In the genomic region with DNA sequence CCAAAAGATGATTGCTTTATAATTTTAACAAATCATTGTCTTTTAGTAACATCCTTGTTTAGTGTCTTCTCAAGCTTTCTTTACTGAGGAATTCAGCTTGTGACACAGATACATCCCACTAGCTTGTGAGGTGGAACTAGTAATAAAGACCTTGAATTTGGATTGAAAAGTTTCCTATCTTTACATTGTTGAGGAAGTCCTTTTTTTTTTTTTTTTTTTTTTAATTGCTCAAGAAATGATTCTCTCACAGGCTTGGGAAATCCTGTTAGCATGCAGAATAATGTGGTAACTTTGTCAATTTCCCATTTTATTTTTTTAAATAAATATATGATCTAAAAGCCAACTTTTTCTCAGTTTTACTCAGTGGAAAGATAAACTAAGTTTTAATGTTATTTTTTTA, we compare ENCODE assay signal across 26 cellular contexts. TPM values are rescaled to one million over a fixed set of nuclear protein-coding genes. Genes with fewer than 3 reads are reported as not detected.
DNase-seq lines count a peak whose midpoint lies in the region; ATAC-seq, FAIRE-seq and TF ChIP-seq lines count a peak whose summit lies in the region.
"Had no signal": no experiment of that assay in that cellular context is flagged by ENCODE, and none has a peak within 500 bp of the region (broad histone marks: within the 10 kb centered on the region; RNA-seq: fewer than 3 reads in every experiment).

No MANE protein-coding gene starts in this region.

- H3K4me1 Mint-ChIP-seq in activated CD8-positive, alpha-beta T cell treated with anti-CD3 and anti-CD28 coated beads for 36 hours (ENCODE audit: low read depth) = peaks cover 77% of the 10 kb centered on the region
- peaks cover 47% of the 10 kb centered on the region for H3K4me1 Mint-ChIP-seq in activated CD8-positive, alpha-beta T cell treated with anti-CD3 and anti-CD28 coated beads, Interleukin-2, amount 10 ng/mL, durations not matched to agents 7 days and 5 days (ENCODE audit: low read depth)
- H3K4me1 Mint-ChIP-seq: brain had no signal

- intact Hi-C loops in activated CD8-positive, alpha-beta T cell treated with anti-CD3 and anti-CD28 coated beads for 36 hours (cut with micrococcal nuclease) = no loop called here
- intact Hi-C loops in HCT116 (cut with micrococcal nuclease) = no loop called here
- intact Hi-C loops in GM12878 (cut with micrococcal nuclease; ENCODE audit: unreplicated experiment) = loop anchor here (5.0 kb wide), 1 partner anchor 38 kb away; no protein-coding TSS in a partner anchor
- intact Hi-C loops in spleen (cut with DNase I; ENCODE audit: low total_unique reads) = no loop called here

- no peaks in the 10 kb centered on the region for H3K79me2 ChIP-seq in HCT116 (ENCODE audit: insufficient read depth, low read length)
- H3K79me2 ChIP-seq in GM12878 (ENCODE audit: control insufficient read depth, insufficient read depth, low read length) = no peaks in the 10 kb centered on the region

- no peak for TF ChIP-seq EP300 in GM12878 (IDR thresholded peaks at IDR 0.05; ENCODE audit: borderline replicate concordance in 1 of 2, control insufficient read depth in 1 of 2, low read depth in 2 of 2, low read length in 2 of 2)

- H3K27me3 ChIP-seq in HCT116 (ENCODE audit: insufficient read depth, low read length) (no peaks in the 10 kb centered on the region), GM12878 (replicated peaks in 1 of 2; ENCODE audit: control insufficient read depth in 2 of 2, insufficient read depth in 2 of 2, low read length in 1 of 2) (no peaks in the 10 kb centered on the region), spleen (replicated peaks in 1 of 7) (no peaks in the 10 kb centered on the region)
- H3K27me3 ChIP-seq: adrenal gland, pancreas, upper lobe of right lung had no signal

- FAIRE-seq in GM12878 (lab: Jason Lieb, UNC) = no peak
- FAIRE-seq: islet of Langerhans, pancreas had no signal

- H2AFZ ChIP-seq in HCT116 (ENCODE audit: low read depth, low read length, poor library complexity, severe bottlenecking) = no peak overlapping the region
- H2AFZ ChIP-seq in GM12878 (ENCODE audit: control insufficient read depth, low read depth, low read length) = no peak overlapping the region
- H2AFZ ChIP-seq: GM23248 had no signal

- H3K4me1 ChIP-seq in HCT116 (ENCODE audit: control insufficient read depth in 1 of 2, insufficient read depth in 2 of 2, low read length in 2 of 2) (no peaks in the 10 kb centered on the region), GM12878 (ENCODE audit: control insufficient read depth, insufficient read depth, low read length) (no peaks in the 10 kb centered on the region), spleen (peaks cover 9 to 87% (median 46%) of the 10 kb centered on the region in 6 donors)
- H3K4me1 ChIP-seq: adrenal gland, upper lobe of right lung had no signal

- RAD21 ChIA-PET in HCT116 (lab: Charles Lee; ENCODE audit: low non-redundant PET in 1 of 2, low total read pairs in 2 of 2, uncharacterized antibody in 2 of 2, unreplicated experiment in 2 of 2) (no interaction called here), GM12878 (lab: Charles Lee; ENCODE audit: unreplicated experiment) (interaction anchor here (0.6 to 2.1 kb wide), 2 partner anchors 16 to 150 kb away, joined by 3 to 5 read pairs; no protein-coding TSS in a partner anchor)

- H3K27me3 Mint-ChIP-seq in activated CD8-positive, alpha-beta T cell treated with anti-CD3 and anti-CD28 coated beads for 36 hours = no peaks in the 10 kb centered on the region
- no peaks in the 10 kb centered on the region for H3K27me3 Mint-ChIP-seq in activated CD8-positive, alpha-beta T cell treated with anti-CD3 and anti-CD28 coated beads, Interleukin-2, amount 10 ng/mL, durations not matched to agents 7 days and 5 days (ENCODE audit: low read depth)
- H3K27me3 Mint-ChIP-seq: brain had no signal

- H4K20me1 ChIP-seq in HCT116 (ENCODE audit: insufficient read depth) (no peaks in the 10 kb centered on the region), GM12878 (ENCODE audit: control insufficient read depth, insufficient read depth) (no peaks in the 10 kb centered on the region)

- H3K9me3 ChIP-seq in HCT116 (ENCODE audit: control insufficient read depth in 1 of 2, insufficient read depth in 1 of 2, low read depth in 1 of 2, low read length in 2 of 2) (no peaks in the 10 kb centered on the region), GM12878 (replicated peaks; ENCODE audit: control insufficient read depth, insufficient read depth, low read length) (no peaks in the 10 kb centered on the region), spleen (no peaks in the 10 kb centered on the region)
- H3K9me3 ChIP-seq: adrenal gland, pancreas, upper lobe of right lung had no signal

- no peaks in the 10 kb centered on the region for H3K9me3 Mint-ChIP-seq in activated CD8-positive, alpha-beta T cell treated with anti-CD3 and anti-CD28 coated beads for 36 hours
- no peaks in the 10 kb centered on the region for H3K9me3 Mint-ChIP-seq in activated CD8-positive, alpha-beta T cell treated with anti-CD3 and anti-CD28 coated beads, Interleukin-2, amount 10 ng/mL, durations not matched to agents 7 days and 5 days (ENCODE audit: insufficient read depth)
- H3K9me3 Mint-ChIP-seq: brain had no signal

- no peaks in the 10 kb centered on the region for H3K9me2 ChIP-seq in HCT116 (ENCODE audit: insufficient read depth)

- in situ Hi-C loops in GM12878 (cut with MboI) = no loop called here

- H3K27ac Mint-ChIP-seq in activated CD8-positive, alpha-beta T cell treated with anti-CD3 and anti-CD28 coated beads for 36 hours = peak overlapping the region; percentile 78
- no peak overlapping the region for H3K27ac Mint-ChIP-seq in activated CD8-positive, alpha-beta T cell treated with anti-CD3 and anti-CD28 coated beads, Interleukin-2, amount 10 ng/mL, durations not matched to agents 7 days and 5 days
- H3K27ac Mint-ChIP-seq: brain had no signal

- peaks cover 82% of the 10 kb centered on the region for H3K36me3 Mint-ChIP-seq in activated CD8-positive, alpha-beta T cell treated with anti-CD3 and anti-CD28 coated beads for 36 hours (ENCODE audit: low read depth)
- peaks cover 85% of the 10 kb centered on the region for H3K36me3 Mint-ChIP-seq in activated CD8-positive, alpha-beta T cell treated with anti-CD3 and anti-CD28 coated beads, Interleukin-2, amount 10 ng/mL, durations not matched to agents 7 days and 5 days (ENCODE audit: low read depth)

- H3K4me2 ChIP-seq in HCT116 (ENCODE audit: low read length) (no peak overlapping the region), GM12878 (ENCODE audit: control insufficient read depth, insufficient read depth) (no peak overlapping the region)

- H3K9ac ChIP-seq in HCT116 (ENCODE audit: low read length) = no peak overlapping the region
- H3K9ac ChIP-seq in GM12878 (ENCODE audit: control insufficient read depth, insufficient read depth, low read length) = no peak overlapping the region
- H3K9ac ChIP-seq: GM23248 had no signal

- TF ChIP-seq RAD21 in HCT116 (IDR thresholded peaks at IDR 0.05; ENCODE audit: low read depth) (no peak), GM12878 (IDR thresholded peaks at IDR 0.05; ENCODE audit: insufficient read depth, low read depth, low read length) (no peak)

- no peak for TF ChIP-seq CTCF in activated CD8-positive, alpha-beta T cell treated with anti-CD3 and anti-CD28 coated beads for 36 hours (IDR thresholded peaks at IDR 0.05)
- TF ChIP-seq CTCF in HCT116 (IDR thresholded peaks at IDR 0.05 in 2 of 3, conservative IDR thresholded peaks at IDR 0.05 in 1 of 3; ENCODE audit: borderline replicate concordance in 1 of 3, insufficient read depth in 1 of 3, low read depth in 2 of 3, low read length in 2 of 3) = no peak
- TF ChIP-seq CTCF in GM12878 (IDR thresholded peaks at IDR 0.05 in 2 of 3, conservative IDR thresholded peaks at IDR 0.05 in 1 of 3; ENCODE audit: control insufficient read depth in 2 of 3, extremely low read depth in 1 of 3, insufficient read depth in 1 of 3, low read depth in 3 of 3, low read length in 3 of 3) = no peak
- no peak for TF ChIP-seq CTCF in spleen (IDR thresholded peaks at IDR 0.05 in 8 of 11, conservative IDR thresholded peaks at IDR 0.05 in 3 of 11)

- ATAC-seq in activated CD8-positive, alpha-beta T cell treated with anti-CD3 and anti-CD28 coated beads for 36 hours = no peak
- ATAC-seq in activated CD8-positive, alpha-beta T cell treated with anti-CD3 and anti-CD28 coated beads, Interleukin-2, amount 10 ng/mL, durations not matched to agents 7 days and 5 days = no peak
- ATAC-seq in HCT116 (no peak), GM12878 (no peak), HG02610 (IDR thresholded peaks at IDR 0.05; ENCODE audit: unreplicated experiment) (no peak)
- ATAC-seq: pancreas, upper lobe of right lung had no signal

- H3K4me3 ChIP-seq in HCT116 (replicated peaks in 1 of 2; ENCODE audit: low read depth in 1 of 2, low read length in 2 of 2) (no peak overlapping the region), GM12878 (no peak overlapping the region), spleen (no peak overlapping the region)
- H3K4me3 ChIP-seq: adrenal gland, GM23248, pancreas, upper lobe of right lung had no signal

- peaks cover 31 to 40% of the 10 kb centered on the region in 2 experiments; a peak in 2 of 4 replicates for H3K36me3 ChIP-seq in HCT116 (ENCODE audit: control insufficient read depth in 1 of 2, insufficient read depth in 2 of 2, low read length in 2 of 2)
- H3K36me3 ChIP-seq in GM12878 (ENCODE audit: control insufficient read depth in 2 of 2, insufficient read depth in 2 of 2, low read length in 1 of 2) = peaks cover 9 to 44% of the 10 kb centered on the region in 2 experiments
- peaks cover 13 to 98% (median 71%) of the 10 kb centered on the region in 6 donors for H3K36me3 ChIP-seq in spleen

- CTCF ChIA-PET in activated CD8-positive, alpha-beta T cell treated with anti-CD3 and anti-CD28 coated beads for 36 hours (lab: Charles Lee) = no interaction called here
- CTCF ChIA-PET in activated CD8-positive, alpha-beta T cell treated with anti-CD3 and anti-CD28 coated beads, Interleukin-2, amount 10 ng/mL, durations not matched to agents 7 days and 5 days (lab: Charles Lee) = no interaction called here
- CTCF ChIA-PET in HCT116 (lab: Charles Lee) = no interaction called here
- CTCF ChIA-PET in GM12878 (lab: Yijun Ruan, JAX) = interaction anchor here (0.6 to 3.1 kb wide), 5 partner anchors 12 to 185 kb away, joined by 3 to 11 read pairs (median 4); no protein-coding TSS in a partner anchor

- no peak overlapping the region for H3K27ac ChIP-seq in HCT116 (ENCODE audit: low read depth, low read length)
- H3K27ac ChIP-seq in GM12878 (ENCODE audit: control insufficient read depth, insufficient read depth) = no peak overlapping the region
- H3K27ac ChIP-seq in spleen = peak overlapping the region in 6 of 8 donors; percentile 40 to 100 (median 76)
- H3K27ac ChIP-seq: adrenal gland, GM23248, pancreas, upper lobe of right lung had no signal

- POLR2A ChIA-PET in activated CD8-positive, alpha-beta T cell treated with anti-CD3 and anti-CD28 coated beads for 36 hours (lab: Charles Lee) = interaction anchor here (1.4 kb wide), 1 partner anchor 45 kb away, joined by 3 read pairs; the partner anchor contains the start of genes CEPT1 and DRAM2
- POLR2A ChIA-PET in activated CD8-positive, alpha-beta T cell treated with anti-CD3 and anti-CD28 coated beads, Interleukin-2, amount 10 ng/mL, durations not matched to agents 7 days and 5 days (lab: Charles Lee) = interaction anchor here (1.4 kb wide), 2 partner anchors 14 to 17 kb away, joined by 4 to 5 read pairs; no protein-coding TSS in a partner anchor
- POLR2A ChIA-PET in HCT116 (lab: Charles Lee) (no interaction called here), GM12878 (lab: Charles Lee) (interaction anchor here (1.2 to 3.8 kb wide), 4 partner anchors 11 to 30 kb away, joined by 3 to 21 read pairs (median 8); no protein-coding TSS in a partner anchor)

- TF ChIP-seq POLR2A in HCT116 (IDR thresholded peaks at IDR 0.05; ENCODE audit: borderline replicate concordance, extremely low read depth, insufficient read depth, insufficient read length) (no peak), GM12878 (IDR thresholded peaks at IDR 0.05; ENCODE audit: low read depth, low read length) (no peak), spleen (IDR thresholded peaks at IDR 0.05) (no peak)

- BruUV-seq in HCT116 (replicated peaks; lab: Mats Ljungman, UMichigan) = TSS peak; percentile 25
- no TSS peak for BruUV-seq in GM12878 (replicated peaks; lab: Mats Ljungman, UMichigan)

- SMC1A ChIA-PET in GM12878 (lab: Charles Lee; ENCODE audit: uncharacterized antibody, unreplicated experiment) = interaction anchor here (0.6 to 6.5 kb wide), 5 partner anchors 12 to 132 kb away, joined by 3 to 68 read pairs (median 4); partner anchors contain the start of gene DENND2D

- DNase-seq in activated CD8-positive, alpha-beta T cell treated with anti-CD3 and anti-CD28 coated beads for 36 hours = no peak
- DNase-seq in activated CD8-positive, alpha-beta T cell treated with anti-CD3 and anti-CD28 coated beads, Interleukin-2, amount 10 ng/mL, durations not matched to agents 7 days and 5 days = no peak
- DNase-seq in HCT116 (ENCODE audit: low read depth, low spot score) = no peak
- DNase-seq in GM12878 (ENCODE audit: low read depth, low spot score) = no peak
- no peak for DNase-seq in spleen
- DNase-seq in NCI-H748 (lab: John Stamatoyannopoulos, UW; ENCODE audit: unreplicated experiment) = no peak
- DNase-seq in hippocampal formation (lab: John Stamatoyannopoulos, UW) = no peak
- DNase-seq: activated CD4-positive, alpha-beta T cell treated with anti-CD3 and anti-CD28 coated beads, Interleukin-2, amount 50 U/mL, for 4 hours; activated effector memory CD4-positive, alpha-beta T cell treated with anti-CD3 and anti-CD28 coated beads, Interleukin-2, amount 50 U/mL, for 16 hours; adrenal gland; cerebellar nuclear complex; DMS79 treated with DMSO at 0.1 percent for 48 hours; GM23248; Karpas-422; NCI-H1092 treated with DMSO at 0.1 percent for 48 hours; NCI-H1930; NCI-H524 treated with DMSO at 0.1 percent for 48 hours; pancreas; stimulated activated CD4-positive, alpha-beta T cell treated with anti-CD3 and anti-CD28 coated beads, Interleukin-2, amount 100 ng/mL, for 48 hours; SW 1271; upper lobe of right lung had no signal

- no peak overlapping the region for H3K4me3 Mint-ChIP-seq in activated CD8-positive, alpha-beta T cell treated with anti-CD3 and anti-CD28 coated beads for 36 hours
- no peak overlapping the region for H3K4me3 Mint-ChIP-seq in activated CD8-positive, alpha-beta T cell treated with anti-CD3 and anti-CD28 coated beads, Interleukin-2, amount 10 ng/mL, durations not matched to agents 7 days and 5 days
- H3K4me3 Mint-ChIP-seq: brain had no signal

RNA-seq across cellular contexts. Expression of gene DENND2D, which starts 15.8 kb away (rescaled TPM):
- total RNA-seq in activated CD8-positive, alpha-beta T cell treated with anti-CD3 and anti-CD28 coated beads for 36 hours = 100 to 1,000 TPM; 201 to 208 TPM
- total RNA-seq in activated CD8-positive, alpha-beta T cell treated with anti-CD3 and anti-CD28 coated beads, Interleukin-2, amount 10 ng/mL, durations not matched to agents 7 days and 5 days = 100 to 1,000 TPM; 262 to 275 TPM
- 31.9 TPM for total RNA-seq in HCT116 (2021; ENCODE audit: unreplicated experiment)
- polyA plus RNA-seq in HCT116 (2012) = 18.2 and 21.8 TPM in 2 replicates
- total RNA-seq in GM12878 (2013; cell fraction: nucleolus; rRNA removed) = 483 and 497 TPM in 2 replicates
- total RNA-seq in GM12878 (2014; rRNA removed) = 164 and 170 TPM in 2 replicates
- 187 and 196 TPM in 2 replicates for total RNA-seq in GM12878 (2014; rRNA removed; fragmentation: Illumina TruSeq; extraction: Trizol)
- 164 and 166 TPM in 2 replicates for total RNA-seq in GM12878 (2021)
- 73.7 TPM for polyA plus RNA-seq in GM12878 (2011; ENCODE audit: low read depth)
- polyA plus RNA-seq in GM12878 (2011; rRNA removed) = 299 and 375 TPM in 2 replicates
- polyA plus RNA-seq in GM12878 (2011; cell fraction: cytosol; rRNA removed) = 278 and 313 TPM in 2 replicates
- 458 and 613 TPM in 2 replicates for polyA plus RNA-seq in GM12878 (2011; cell fraction: nucleus; rRNA removed)
- polyA plus RNA-seq in GM12878 (2012) = 75.3 and 147 TPM in 2 replicates
- polyA plus RNA-seq in GM12878 (2014; fragmentation: Illumina TruSeq; extraction: Trizol) = 193 and 221 TPM in 2 replicates
- 100 to 1,000 TPM; 149 to 200 TPM for polyA plus RNA-seq in GM12878 (2014; fragmentation: Nextera tagmentation; extraction: Ambion mirVana)
- 149 and 157 TPM in 2 replicates for polyA plus RNA-seq in GM12878 (2014; rRNA removed)
- 100 to 1,000 TPM; 162 to 179 TPM for polyA plus RNA-seq in GM12878 (2016; fragmentation: Nextera tagmentation; extraction: Ambion mirVana)
- 404 and 526 TPM in 2 replicates for polyA minus RNA-seq in GM12878 (2011; rRNA and poly(A)+ RNA removed)
- 128 and 168 TPM in 2 replicates for polyA minus RNA-seq in GM12878 (2011; cell fraction: cytosol; rRNA and poly(A)+ RNA removed)
- polyA minus RNA-seq in GM12878 (2011; cell fraction: nucleus; rRNA and poly(A)+ RNA removed) = 708 and 882 TPM in 2 replicates
- 100 to 1,000 TPM; 127 to 182 (median 153) TPM for total RNA-seq in spleen
- polyA plus RNA-seq in spleen = 100 to 1,000 TPM in 2 of 3 donors, 10 to 100 TPM in 1; 90.3 to 106 (median 101) TPM
- polyA plus RNA-seq: neural cell had no signal

RNA-seq across cellular contexts. Expression of gene CHI3L2, which starts 42.9 kb away (rescaled TPM):
- 10 to 100 TPM in 1 of 2 experiments, 1 to 10 TPM in 1; 9.2 to 10.4 TPM for total RNA-seq in activated CD8-positive, alpha-beta T cell treated with anti-CD3 and anti-CD28 coated beads for 36 hours
- 10 to 100 TPM; 23.8 to 27.0 TPM for total RNA-seq in activated CD8-positive, alpha-beta T cell treated with anti-CD3 and anti-CD28 coated beads, Interleukin-2, amount 10 ng/mL, durations not matched to agents 7 days and 5 days
- total RNA-seq in HCT116 (2021; ENCODE audit: unreplicated experiment) = not detected
- polyA plus RNA-seq in HCT116 (2012) = 0.08 and 0.15 TPM in 2 replicates
- total RNA-seq in GM12878 (2013; cell fraction: nucleolus; rRNA removed) = 87.3 and 102 TPM in 2 replicates
- total RNA-seq in GM12878 (2014; rRNA removed) = 92.1 and 115 TPM in 2 replicates
- 88.8 and 105 TPM in 2 replicates for total RNA-seq in GM12878 (2014; rRNA removed; fragmentation: Illumina TruSeq; extraction: Trizol)
- total RNA-seq in GM12878 (2021) = 72.1 and 95.0 TPM in 2 replicates
- 120 TPM for polyA plus RNA-seq in GM12878 (2011; ENCODE audit: low read depth)
- 508 and 715 TPM in 2 replicates for polyA plus RNA-seq in GM12878 (2011; rRNA removed)
- polyA plus RNA-seq in GM12878 (2011; cell fraction: cytosol; rRNA removed) = 197 and 261 TPM in 2 replicates
- 117 and 171 TPM in 2 replicates for polyA plus RNA-seq in GM12878 (2011; cell fraction: nucleus; rRNA removed)
- 69.1 and 111 TPM in 2 replicates for polyA plus RNA-seq in GM12878 (2012)
- polyA plus RNA-seq in GM12878 (2014; fragmentation: Illumina TruSeq; extraction: Trizol) = 124 and 170 TPM in 2 replicates
- polyA plus RNA-seq in GM12878 (2014; fragmentation: Nextera tagmentation; extraction: Ambion mirVana) = 100 to 1,000 TPM; 151 to 216 TPM
- 73.5 and 105 TPM in 2 replicates for polyA plus RNA-seq in GM12878 (2014; rRNA removed)
- polyA plus RNA-seq in GM12878 (2016; fragmentation: Nextera tagmentation; extraction: Ambion mirVana) = 10 to 100 TPM; 37.1 to 39.3 TPM
- 176 and 187 TPM in 2 replicates for polyA minus RNA-seq in GM12878 (2011; rRNA and poly(A)+ RNA removed)
- 36.6 and 47.4 TPM in 2 replicates for polyA minus RNA-seq in GM12878 (2011; cell fraction: cytosol; rRNA and poly(A)+ RNA removed)
- 123 and 150 TPM in 2 replicates for polyA minus RNA-seq in GM12878 (2011; cell fraction: nucleus; rRNA and poly(A)+ RNA removed)
- 10 to 100 TPM in 6 of 7 donors, 1 to 10 TPM in 1; 6.0 to 58.3 (median 25.6) TPM for total RNA-seq in spleen
- 100 to 1,000 TPM in 1 of 3 donors, 10 to 100 TPM in 2; 40.1 to 159 (median 59.2) TPM for polyA plus RNA-seq in spleen
- total RNA-seq: dermis microvascular lymphatic vessel endothelial cell, GM23248 had no signal
- polyA plus RNA-seq: neural cell had no signal

RNA-seq across cellular contexts. Expression of gene CEPT1, which starts 44.6 kb away (rescaled TPM):
- 10 to 100 TPM; 36.0 to 38.6 TPM for total RNA-seq in activated CD8-positive, alpha-beta T cell treated with anti-CD3 and anti-CD28 coated beads for 36 hours
- 10 to 100 TPM; 36.6 to 37.5 TPM for total RNA-seq in activated CD8-positive, alpha-beta T cell treated with anti-CD3 and anti-CD28 coated beads, Interleukin-2, amount 10 ng/mL, durations not matched to agents 7 days and 5 days
- total RNA-seq in HCT116 (2021; ENCODE audit: unreplicated experiment) = 34.2 TPM
- polyA plus RNA-seq in HCT116 (2012) = 10.4 and 17.2 TPM in 2 replicates
- total RNA-seq in GM12878 (2013; cell fraction: nucleolus; rRNA removed) = 342 and 348 TPM in 2 replicates
- 56.0 and 70.0 TPM in 2 replicates for total RNA-seq in GM12878 (2014; rRNA removed)
- 67.5 and 68.8 TPM in 2 replicates for total RNA-seq in GM12878 (2014; rRNA removed; fragmentation: Illumina TruSeq; extraction: Trizol)
- 51.8 and 53.6 TPM in 2 replicates for total RNA-seq in GM12878 (2021)
- 23.6 TPM for polyA plus RNA-seq in GM12878 (2011; ENCODE audit: low read depth)
- 77.9 and 125 TPM in 2 replicates for polyA plus RNA-seq in GM12878 (2011; rRNA removed)
- 25.7 and 33.4 TPM in 2 replicates for polyA plus RNA-seq in GM12878 (2011; cell fraction: cytosol; rRNA removed)
- 40.1 and 49.8 TPM in 2 replicates for polyA plus RNA-seq in GM12878 (2011; cell fraction: nucleus; rRNA removed)
- polyA plus RNA-seq in GM12878 (2012) = 31.1 and 54.5 TPM in 2 replicates
- polyA plus RNA-seq in GM12878 (2014; fragmentation: Illumina TruSeq; extraction: Trizol) = 60.1 and 83.5 TPM in 2 replicates
- 10 to 100 TPM; 29.4 to 55.5 TPM for polyA plus RNA-seq in GM12878 (2014; fragmentation: Nextera tagmentation; extraction: Ambion mirVana)
- 42.4 and 52.7 TPM in 2 replicates for polyA plus RNA-seq in GM12878 (2014; rRNA removed)
- 10 to 100 TPM; 53.1 to 54.1 TPM for polyA plus RNA-seq in GM12878 (2016; fragmentation: Nextera tagmentation; extraction: Ambion mirVana)
- polyA minus RNA-seq in GM12878 (2011; rRNA and poly(A)+ RNA removed) = 71.9 and 97.9 TPM in 2 replicates
- polyA minus RNA-seq in GM12878 (2011; cell fraction: cytosol; rRNA and poly(A)+ RNA removed) = 19.6 and 21.8 TPM in 2 replicates
- 43.4 and 48.7 TPM in 2 replicates for polyA minus RNA-seq in GM12878 (2011; cell fraction: nucleus; rRNA and poly(A)+ RNA removed)
- total RNA-seq in spleen = 100 to 1,000 TPM in 4 of 7 donors, 10 to 100 TPM in 3; 90.9 to 140 (median 105) TPM
- 10 to 100 TPM; 61.1 to 69.2 (median 65.4) TPM for polyA plus RNA-seq in spleen

RNA-seq across cellular contexts. Expression of gene DRAM2, which starts 44.8 kb away (rescaled TPM):
- total RNA-seq in activated CD8-positive, alpha-beta T cell treated with anti-CD3 and anti-CD28 coated beads for 36 hours = 10 to 100 TPM; 27.5 to 37.2 TPM
- total RNA-seq in activated CD8-positive, alpha-beta T cell treated with anti-CD3 and anti-CD28 coated beads, Interleukin-2, amount 10 ng/mL, durations not matched to agents 7 days and 5 days = 10 to 100 TPM; 27.5 to 29.3 TPM
- total RNA-seq in HCT116 (2021; ENCODE audit: unreplicated experiment) = 26.4 TPM
- 38.4 and 45.3 TPM in 2 replicates for polyA plus RNA-seq in HCT116 (2012)
- total RNA-seq in GM12878 (2013; cell fraction: nucleolus; rRNA removed) = 151 and 152 TPM in 2 replicates
- total RNA-seq in GM12878 (2014; rRNA removed) = 76.0 and 80.9 TPM in 2 replicates
- total RNA-seq in GM12878 (2014; rRNA removed; fragmentation: Illumina TruSeq; extraction: Trizol) = 56.6 and 60.3 TPM in 2 replicates
- 39.1 and 45.3 TPM in 2 replicates for total RNA-seq in GM12878 (2021)
- 76.4 TPM for polyA plus RNA-seq in GM12878 (2011; ENCODE audit: low read depth)
- polyA plus RNA-seq in GM12878 (2011; rRNA removed) = 229 and 281 TPM in 2 replicates
- polyA plus RNA-seq in GM12878 (2011; cell fraction: cytosol; rRNA removed) = 79.5 and 115 TPM in 2 replicates
- polyA plus RNA-seq in GM12878 (2011; cell fraction: nucleus; rRNA removed) = 93.3 and 138 TPM in 2 replicates
- polyA plus RNA-seq in GM12878 (2012) = 82.7 and 135 TPM in 2 replicates
- polyA plus RNA-seq in GM12878 (2014; fragmentation: Illumina TruSeq; extraction: Trizol) = 82.8 and 106 TPM in 2 replicates
- 100 to 1,000 TPM in 1 of 2 experiments, 10 to 100 TPM in 1; 88.3 to 146 TPM for polyA plus RNA-seq in GM12878 (2014; fragmentation: Nextera tagmentation; extraction: Ambion mirVana)
- 64.1 and 88.0 TPM in 2 replicates for polyA plus RNA-seq in GM12878 (2014; rRNA removed)
- 10 to 100 TPM; 57.7 to 58.4 TPM for polyA plus RNA-seq in GM12878 (2016; fragmentation: Nextera tagmentation; extraction: Ambion mirVana)
- 81.4 and 133 TPM in 2 replicates for polyA minus RNA-seq in GM12878 (2011; rRNA and poly(A)+ RNA removed)
- polyA minus RNA-seq in GM12878 (2011; cell fraction: cytosol; rRNA and poly(A)+ RNA removed) = 14.7 and 17.9 TPM in 2 replicates
- polyA minus RNA-seq in GM12878 (2011; cell fraction: nucleus; rRNA and poly(A)+ RNA removed) = 27.7 and 29.8 TPM in 2 replicates
- total RNA-seq in spleen = 100 to 1,000 TPM in 3 of 7 donors, 10 to 100 TPM in 4; 64.0 to 188 (median 81.0) TPM
- 100 to 1,000 TPM in 2 of 3 donors, 10 to 100 TPM in 1; 90.5 to 130 (median 105) TPM for polyA plus RNA-seq in spleen

Comparison
In these comparisons a context has a peak if more than half of its experiments do, and no peak if none do; other contexts are left out.
1. H3K27ac ChIP-seq: peak in spleen (6 of 8); none in HCT116 (single experiment) and GM12878 (single experiment).